13 cellular contexts compared by ENCODE assay signal in genomic region chr6:21157186-21157929, GRCh38.
DNase-seq lines count a peak whose midpoint lies in the region; ATAC-seq and TF ChIP-seq lines count a peak whose summit lies in the region.
"Had no signal": no experiment of that assay in that cellular context is flagged by ENCODE, and none has a peak within 500 bp of the region (broad histone marks: within the 10 kb centered on the region; RNA-seq: fewer than 3 reads in every experiment).

No MANE protein-coding gene starts in this region.

- no peaks in the 10 kb centered on the region for H3K36me3 Mint-ChIP-seq in mesothelial cell of epicardium

- peak; percentile 84 for ATAC-seq in GM21737 (IDR thresholded peaks at IDR 0.05; ENCODE audit: unreplicated experiment)
- peak; percentile 76 for ATAC-seq in HG03342 (IDR thresholded peaks at IDR 0.05; ENCODE audit: unreplicated experiment)
- ATAC-seq: upper lobe of right lung had no signal

- peak overlapping the region; percentile 30 for H3K27ac Mint-ChIP-seq in mesothelial cell of epicardium
- H3K27ac Mint-ChIP-seq: activated T-helper 2 cell treated with anti-CD3 and anti-CD28 coated beads, Interferon-gamma antibody, Interleukin-2, Interleukin-4, amounts not matched to agents 10 μg/mL and 5 μg/mL and 100 μg/mL, durations not matched to agents 14 hours and 24 hours and 36 hours had no signal

- H3K4me1 Mint-ChIP-seq in mesothelial cell of epicardium: peaks cover 25% of the 10 kb centered on the region

- peak; percentile 16 for DNase-seq in NCI-H345 (lab: John Stamatoyannopoulos, UW)
- no peak for DNase-seq in NCI-H345 treated with DMSO at 0.1 percent for 48 hours (lab: John Stamatoyannopoulos, UW; ENCODE audit: unreplicated experiment)
- no peak for DNase-seq in mesothelial cell of epicardium (ENCODE audit: low spot score in 2 of 2, unreplicated experiment in 2 of 2)
- DNase-seq in NCI-H2227 treated with DMSO at 0.1 percent for 48 hours (lab: John Stamatoyannopoulos, UW): no peak
- no peak for DNase-seq in NCI-H2196 treated with DMSO at 0.1 percent for 48 hours (lab: John Stamatoyannopoulos, UW; ENCODE audit: unreplicated experiment)
- no peak for DNase-seq in activated CD4-positive, alpha-beta T cell treated with anti-CD3 and anti-CD28 coated beads for 4 hours
- DNase-seq: GDM1, naive B cell, NCI-H2107, upper lobe of right lung had no signal

- H3K27me3 Mint-ChIP-seq in mesothelial cell of epicardium (ENCODE audit: low read depth): no peaks in the 10 kb centered on the region
- H3K27me3 Mint-ChIP-seq: naive B cell had no signal

- H3K4me3 Mint-ChIP-seq in mesothelial cell of epicardium: no peak overlapping the region
- H3K4me3 Mint-ChIP-seq: naive B cell had no signal

- TF ChIP-seq CTCF in mesothelial cell of epicardium (IDR thresholded peaks at IDR 0.05; ENCODE audit: unreplicated experiment): no peak

- H3K9me3 Mint-ChIP-seq in mesothelial cell of epicardium: peaks cover 3% of the 10 kb centered on the region
- H3K9me3 Mint-ChIP-seq: activated T-helper 2 cell treated with anti-CD3 and anti-CD28 coated beads, Interferon-gamma antibody, Interleukin-2, Interleukin-4, amounts not matched to agents 10 μg/mL and 5 μg/mL and 100 μg/mL, durations not matched to agents 14 hours and 24 hours and 36 hours; naive B cell had no signal
